9 cellular contexts compared by ENCODE assay signal in the genomic region with DNA sequence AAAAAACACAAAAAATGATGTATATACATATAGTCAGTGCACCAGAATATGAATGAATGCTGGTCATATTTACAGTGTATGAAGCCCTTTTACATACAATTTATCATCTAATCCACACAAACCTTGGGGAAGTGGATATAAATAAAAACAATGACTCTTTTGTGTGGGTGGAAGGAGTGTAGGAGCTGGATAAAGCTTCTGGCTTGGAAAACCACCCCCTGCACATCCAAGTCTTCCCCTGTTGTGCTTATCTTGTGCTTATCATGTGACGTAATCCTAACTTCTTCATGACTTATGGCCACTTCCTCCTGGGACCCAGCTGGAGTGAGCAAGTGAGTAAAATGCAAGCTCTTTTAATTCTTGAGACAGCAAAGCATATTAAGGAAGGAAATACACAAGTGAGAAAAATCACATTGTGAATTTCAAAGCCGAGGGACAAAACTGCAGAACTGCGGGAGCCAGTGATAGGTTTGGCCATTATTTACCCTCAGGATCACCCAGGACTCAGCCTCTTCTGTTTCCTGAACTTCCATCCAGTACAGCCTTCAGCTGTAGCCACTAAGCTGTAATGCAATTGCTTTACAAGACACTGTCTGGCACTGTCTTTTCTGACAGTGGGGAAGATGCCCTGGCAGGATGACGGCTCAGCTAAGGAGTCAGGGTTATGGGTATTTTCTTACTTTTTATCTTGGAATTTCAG.
A peak's percentile ranks its signal among the peaks of the same experiment; 100 is the strongest.
DNase-seq lines count a peak whose midpoint lies in the region; ATAC-seq and TF ChIP-seq lines count a peak whose summit lies in the region.
"Had no signal": no experiment of that assay in that cellular context is flagged by ENCODE, and none has a peak within 500 bp of the region (broad histone marks: within the 10 kb centered on the region; RNA-seq: fewer than 3 reads in every experiment).

No MANE protein-coding gene starts in this region.

- H2AK9ac ChIP-seq in IMR-90 (replicated peaks; ENCODE audit: low read depth, low read length, poor library complexity), result no peak overlapping the region

- TF ChIP-seq RAD21 in IMR-90 (IDR thresholded peaks at IDR 0.05; ENCODE audit: low read length), result no peak

- no peaks in the 10 kb centered on the region for H3K36me3 ChIP-seq in IMR-90 (ENCODE audit: control insufficient read depth, insufficient read depth, low read length)
- peaks cover 4% of the 10 kb centered on the region for H3K36me3 ChIP-seq in iPS-18a (ENCODE audit: control insufficient read depth, low read depth, low read length)
- H3K36me3 ChIP-seq in upper lobe of left lung, result no peaks in the 10 kb centered on the region
- H3K36me3 ChIP-seq: ovary had no signal

- no peak overlapping the region for H2BK20ac ChIP-seq in IMR-90 (ENCODE audit: low read depth, low read length)

- POLR2A ChIA-PET in IMR-90 (lab: Charles Lee; ENCODE audit: unreplicated experiment), result no interaction called here
- POLR2A ChIA-PET in WTC11 (lab: Charles Lee), result interaction anchor here (0.6 to 1.8 kb wide), 6 partner anchors 15 to 253 kb away, joined by 3 to 18 read pairs (median 4); partner anchors contain the start of gene LRIG2

- TF ChIP-seq EP300 in upper lobe of left lung (IDR thresholded peaks at IDR 0.05), result no peak

- peaks cover 45% of the 10 kb centered on the region for H3K4me1 Mint-ChIP-seq in WTC11
- H3K4me1 Mint-ChIP-seq in activated CD4-positive, alpha-beta T cell treated with anti-CD3 and anti-CD28 coated beads, Interleukin-2, amount 10 ng/mL, durations not matched to agents 24 days and 14 days, result no peaks in the 10 kb centered on the region

- H3K4me3 Mint-ChIP-seq in WTC11, result peak overlapping the region; percentile 14; the same call in 1 of the 2 replicates
- no peak overlapping the region for H3K4me3 Mint-ChIP-seq in activated CD4-positive, alpha-beta T cell treated with anti-CD3 and anti-CD28 coated beads, Interleukin-2, amount 10 ng/mL, durations not matched to agents 24 days and 14 days

- H3K23ac ChIP-seq in IMR-90 (ENCODE audit: low read depth, low read length), result no peak overlapping the region

- H4K8ac ChIP-seq in IMR-90 (ENCODE audit: low read depth in 2 of 2, low read length in 2 of 2), result no peak overlapping the region

- no peaks in the 10 kb centered on the region for H3K79me1 ChIP-seq in IMR-90 (ENCODE audit: low read depth in 1 of 2, low read length in 2 of 2)

- H3K9me3 Mint-ChIP-seq in WTC11, result peaks cover 4% of the 10 kb centered on the region
- H3K9me3 Mint-ChIP-seq in activated CD4-positive, alpha-beta T cell treated with anti-CD3 and anti-CD28 coated beads, Interleukin-2, amount 10 ng/mL, durations not matched to agents 24 days and 14 days, result no peaks in the 10 kb centered on the region

- CTCF ChIA-PET in IMR-90 (lab: Yijun Ruan, JAX) (interaction anchor here (0.7 to 1.1 kb wide), 3 partner anchors 10 to 254 kb away, joined by 3 to 4 read pairs (median 4); partner anchors contain the start of gene LRIG2), WTC11 (lab: Charles Lee) (interaction anchor here (0.7 to 2.6 kb wide), 6 partner anchors 37 to 254 kb away, joined by 4 to 18 read pairs (median 9); partner anchors contain the start of genes LRIG2 and PPM1J)

- H3K9me3 ChIP-seq in IMR-90 (ENCODE audit: control insufficient read depth, insufficient read depth, low read length) (no peaks in the 10 kb centered on the region), iPS-18a (ENCODE audit: control insufficient read depth, low read depth, low read length) (no peaks in the 10 kb centered on the region), upper lobe of left lung (no peaks in the 10 kb centered on the region)
- H3K9me3 ChIP-seq: ovary had no signal

- in situ Hi-C loops in IMR-90 (cut with MboI; ENCODE audit: low sequenced_read_pairs), result no loop called here

- 0 out of 2 replicates have a peak overlapping the region, but pooled peaks have one; percentile 9 for H3K18ac ChIP-seq in IMR-90 (ENCODE audit: low read depth, low read length)

- dilution Hi-C loops in IMR-90 (cut with HindIII; ENCODE audit: low sequenced_read_pairs, unreplicated experiment), result no loop called here

- H3K4me2 ChIP-seq in IMR-90 (ENCODE audit: low read depth, low read length), result no peak overlapping the region

- H2BK15ac ChIP-seq in IMR-90 (ENCODE audit: low read depth, low read length), result no peak overlapping the region

- ATAC-seq in IMR-90 (ENCODE audit: low read depth) (peak; percentile 98), WTC11 (no peak), upper lobe of left lung (ENCODE audit: low FRiP score in 2 of 2) (peak; percentile 34 to 87), HG03139 (IDR thresholded peaks at IDR 0.05; ENCODE audit: unreplicated experiment) (no peak)

- 20% methylated on average over 2 of the region's 4 CpGs; no CpG with 5 or more reads in 1 of the 2 experiments for WGBS in IMR-90 (ENCODE audit: extremely low coverage in 2 of 2, insufficient read length in 1 of 2), 2 experiments
- WGBS in upper lobe of left lung, 2 donors, result 19 to 29% methylated on average over 4 of the region's 4 CpGs

- H3K27ac ChIP-seq in IMR-90 (ENCODE audit: insufficient read depth, low read length) (no peak overlapping the region), iPS-18a (ENCODE audit: low read length) (peak overlapping the region; percentile 43), upper lobe of left lung (no peak overlapping the region)
- H3K27ac ChIP-seq: ovary had no signal

- peak; percentile 91 for DNase-seq in IMR-90
- no peak for DNase-seq in WTC11 (ENCODE audit: low spot score)
- no peak for DNase-seq in upper lobe of left lung
- no peak for DNase-seq in NCI-H510A (lab: John Stamatoyannopoulos, UW)
- no peak for DNase-seq in activated CD4-positive, alpha-beta T cell treated with anti-CD3 and anti-CD28 coated beads, Interleukin-2, amount 10 ng/mL, durations not matched to agents 24 days and 14 days
- DNase-seq: NCI-H345, ovary had no signal

- no peak overlapping the region for H2BK5ac ChIP-seq in IMR-90 (ENCODE audit: low read depth, low read length, poor library complexity, severe bottlenecking)

- peak overlapping the region; percentile 38 for H2AFZ ChIP-seq in IMR-90 (replicated peaks; ENCODE audit: low read length, poor library complexity)

- H3K36me3 Mint-ChIP-seq in WTC11, result peaks cover 13% of the 10 kb centered on the region
- no peaks in the 10 kb centered on the region for H3K36me3 Mint-ChIP-seq in activated CD4-positive, alpha-beta T cell treated with anti-CD3 and anti-CD28 coated beads, Interleukin-2, amount 10 ng/mL, durations not matched to agents 24 days and 14 days (ENCODE audit: low read depth)

- no peaks in the 10 kb centered on the region for H3K9me1 ChIP-seq in IMR-90 (ENCODE audit: insufficient read depth, low read length)

- no peak overlapping the region for H3K14ac ChIP-seq in IMR-90 (replicated peaks; ENCODE audit: low read depth, low read length)

- no peak overlapping the region for H3K56ac ChIP-seq in IMR-90 (ENCODE audit: extremely low read depth, insufficient read depth, low read length)

- H2BK120ac ChIP-seq in IMR-90 (ENCODE audit: low read depth, low read length), result no peak overlapping the region

- H3K27me3 ChIP-seq in IMR-90 (ENCODE audit: control insufficient read depth, insufficient read depth, low read length) (no peaks in the 10 kb centered on the region), iPS-18a (ENCODE audit: control insufficient read depth, insufficient read depth, low read length) (no peaks in the 10 kb centered on the region), upper lobe of left lung (no peaks in the 10 kb centered on the region)
- H3K27me3 ChIP-seq: ovary had no signal

- H3K27ac Mint-ChIP-seq in WTC11, result peak overlapping the region; percentile 98
- H3K27ac Mint-ChIP-seq in activated CD4-positive, alpha-beta T cell treated with anti-CD3 and anti-CD28 coated beads, Interleukin-2, amount 10 ng/mL, durations not matched to agents 24 days and 14 days, result no peak overlapping the region

- no peaks in the 10 kb centered on the region for H4K20me1 ChIP-seq in IMR-90 (ENCODE audit: insufficient read depth, low read length)

- peak overlapping the region; percentile 48; the same call in 1 of the 2 replicates for H3K4ac ChIP-seq in IMR-90 (ENCODE audit: low read depth, low read length)

- no peak overlapping the region for H4K91ac ChIP-seq in IMR-90 (ENCODE audit: insufficient read depth, low read depth, low read length)

- intact Hi-C loops in IMR-90 (cut with micrococcal nuclease), result no loop called here
- intact Hi-C loops in activated CD4-positive, alpha-beta T cell treated with anti-CD3 and anti-CD28 coated beads, Interleukin-2, amount 10 ng/mL, durations not matched to agents 24 days and 14 days (cut with micrococcal nuclease), result no loop called here

- BruUV-seq in IMR-90 (replicated peaks; lab: Mats Ljungman, UMichigan), result no TSS peak

- H4K5ac ChIP-seq in IMR-90 (ENCODE audit: low read depth, low read length), result no peak overlapping the region

- H3K27me3 Mint-ChIP-seq in WTC11 (ENCODE audit: low read depth), result no peaks in the 10 kb centered on the region
- H3K27me3 Mint-ChIP-seq in activated CD4-positive, alpha-beta T cell treated with anti-CD3 and anti-CD28 coated beads, Interleukin-2, amount 10 ng/mL, durations not matched to agents 24 days and 14 days, result peaks cover 9% of the 10 kb centered on the region

- 0 out of 2 replicates have a peak overlapping the region, but pooled peaks have one; percentile 49 for H2AK5ac ChIP-seq in IMR-90 (ENCODE audit: low read depth, low read length)

- H3K4me3 ChIP-seq in IMR-90 (ENCODE audit: insufficient read depth, low read depth, low read length) (no peak overlapping the region), iPS-18a (ENCODE audit: low read length) (no peak overlapping the region), upper lobe of left lung (no peak overlapping the region)
- H3K4me3 ChIP-seq: ovary had no signal

- H3K9ac ChIP-seq in IMR-90 (ENCODE audit: low read depth, low read length) (no peak overlapping the region), iPS-18a (ENCODE audit: low read length) (no peak overlapping the region)

- TF ChIP-seq CTCF in IMR-90 (conservative IDR thresholded peaks at IDR 0.05; ENCODE audit: low read depth, low read length), result no peak
- TF ChIP-seq CTCF in WTC11 (IDR thresholded peaks at IDR 0.05), result no peak
- no peak for TF ChIP-seq CTCF in upper lobe of left lung (IDR thresholded peaks at IDR 0.05)

- TF ChIP-seq POLR2A in IMR-90 (IDR thresholded peaks at IDR 0.05; ENCODE audit: low read depth, low read length) (no peak), upper lobe of left lung (IDR thresholded peaks at IDR 0.05) (no peak)

- H3K4me1 ChIP-seq in IMR-90 (ENCODE audit: control insufficient read depth, insufficient read depth, low read length) (peaks cover 3% of the 10 kb centered on the region), iPS-18a (ENCODE audit: control insufficient read depth, low read depth, low read length) (peaks cover 48% of the 10 kb centered on the region), upper lobe of left lung (peaks cover 4 to 8% (median 6%) of the 10 kb centered on the region in 4 donors)

TF ChIP-seq in IMR-90, 13 proteins besides CTCF, POLR2A, EP300 and RAD21 (continues in another document):
- TF ChIP-seq CEBPB (IDR thresholded peaks at IDR 0.05; ENCODE audit: low read depth, low read length), result peak; percentile 79
- no peak for TF ChIP-seq FOS (IDR thresholded peaks at IDR 0.05; ENCODE audit: low read depth, low read length)

TF ChIP-seq in WTC11, 78 proteins besides CTCF, POLR2A, EP300 and RAD21 (continues in another document):
- no peak for TF ChIP-seq RELA (CRISPR knock-in tag; IDR thresholded peaks at IDR 0.05; ENCODE audit: borderline replicate concordance)
- TF ChIP-seq NR3C1 (CRISPR knock-in tag; conservative IDR thresholded peaks at IDR 0.05; ENCODE audit: low read depth), result no peak

Comparison
In these comparisons a context has a peak if more than half of its experiments do, and no peak if none do; other contexts are left out.
1. ATAC-seq: peak in IMR-90 (single experiment) and upper lobe of left lung (2 of 2); none in WTC11 (single experiment) and HG03139 (single experiment).